In genomic region chr19:14450168-14450874, GRCh38 we compare ENCODE assay signal across 8 cellular contexts. TPM values are rescaled to one million over a fixed set of nuclear protein-coding genes. Genes with fewer than 3 reads are reported as not detected.
A peak's percentile ranks its signal among the peaks of the same experiment; 100 is the strongest.
DNase-seq lines count a peak whose midpoint lies in the region; ATAC-seq and TF ChIP-seq lines count a peak whose summit lies in the region.

No MANE protein-coding gene starts in this region.

- peaks cover 6% of the 10 kb centered on the region for H3K4me1 Mint-ChIP-seq in activated naive CD8-positive, alpha-beta T cell treated with anti-CD3 and anti-CD28 coated beads, Interleukin-2, amount 10 ng/mL, durations not matched to agents 7 days and 5 days
- H3K4me1 Mint-ChIP-seq in nephron progenitor cell = no peaks in the 10 kb centered on the region

- H3K27me3 Mint-ChIP-seq in activated naive CD8-positive, alpha-beta T cell treated with anti-CD3 and anti-CD28 coated beads, Interleukin-2, amount 10 ng/mL, durations not matched to agents 7 days and 5 days = no peaks in the 10 kb centered on the region
- no peaks in the 10 kb centered on the region for H3K27me3 Mint-ChIP-seq in nephron progenitor cell (ENCODE audit: low read depth, poor library complexity)

- no peaks in the 10 kb centered on the region for H3K9me3 Mint-ChIP-seq in activated naive CD8-positive, alpha-beta T cell treated with anti-CD3 and anti-CD28 coated beads, Interleukin-2, amount 10 ng/mL, durations not matched to agents 7 days and 5 days
- no peaks in the 10 kb centered on the region for H3K9me3 Mint-ChIP-seq in nephron progenitor cell

- H3K27ac Mint-ChIP-seq in activated naive CD8-positive, alpha-beta T cell treated with anti-CD3 and anti-CD28 coated beads, Interleukin-2, amount 10 ng/mL, durations not matched to agents 7 days and 5 days = no peak overlapping the region
- peak overlapping the region; percentile 38 for H3K27ac Mint-ChIP-seq in nephron progenitor cell

- POLR2A ChIA-PET in activated naive CD8-positive, alpha-beta T cell treated with anti-CD3 and anti-CD28 coated beads, Interleukin-2, amount 10 ng/mL, durations not matched to agents 7 days and 5 days (lab: Charles Lee) = interaction anchor here (0.6 kb wide), 1 partner anchor 417 kb away, joined by 3 read pairs; no protein-coding TSS in a partner anchor

- H3K36me3 Mint-ChIP-seq in activated naive CD8-positive, alpha-beta T cell treated with anti-CD3 and anti-CD28 coated beads, Interleukin-2, amount 10 ng/mL, durations not matched to agents 7 days and 5 days = peaks cover 44% of the 10 kb centered on the region
- H3K36me3 Mint-ChIP-seq in nephron progenitor cell (ENCODE audit: low read depth) = peaks cover 59% of the 10 kb centered on the region

- TF ChIP-seq CTCF in nephron progenitor cell (IDR thresholded peaks at IDR 0.05) = no peak

- H3K4me3 Mint-ChIP-seq in activated naive CD8-positive, alpha-beta T cell treated with anti-CD3 and anti-CD28 coated beads, Interleukin-2, amount 10 ng/mL, durations not matched to agents 7 days and 5 days = no peak overlapping the region
- H3K4me3 Mint-ChIP-seq in nephron progenitor cell = no peak overlapping the region

- DNase-seq in left cardiac atrium = peak; percentile 60
- DNase-seq in cardiac septum (ENCODE audit: low spot score) = no peak
- peak; percentile 63 for DNase-seq in SKM-1 treated with dmso at 0.1 percent for 144 hours (lab: John Stamatoyannopoulos, UW; ENCODE audit: unreplicated experiment)
- peak; percentile 68 for DNase-seq in activated naive CD8-positive, alpha-beta T cell treated with anti-CD3 and anti-CD28 coated beads, Interleukin-2, amount 10 ng/mL, durations not matched to agents 7 days and 5 days
- peak; percentile 77 for DNase-seq in nephron progenitor cell
- DNase-seq in cortex of kidney (lab: John Stamatoyannopoulos, UW) = no peak
- DNase-seq in NCI-H2081 (lab: John Stamatoyannopoulos, UW) = no peak
- DNase-seq in putamen (ENCODE audit: low spot score) = no peak

- peak; percentile 12 to 61 for ATAC-seq in left cardiac atrium
- peak; percentile 84 for ATAC-seq in activated naive CD8-positive, alpha-beta T cell treated with anti-CD3 and anti-CD28 coated beads, Interleukin-2, amount 10 ng/mL, durations not matched to agents 7 days and 5 days (ENCODE audit: low read depth)

- intact Hi-C loops in left cardiac atrium (cut with DNase I) = no loop called here
- intact Hi-C loops in cardiac septum (cut with DNase I) = no loop called here

RNA-seq across cellular contexts. Expression of gene PKN1, which starts 17.2 kb away (rescaled TPM):
- total RNA-seq in left cardiac atrium = 100 to 1,000 TPM; 119 to 146 TPM
- total RNA-seq in cardiac septum = 136 TPM
- total RNA-seq in activated naive CD8-positive, alpha-beta T cell treated with anti-CD3 and anti-CD28 coated beads, Interleukin-2, amount 10 ng/mL, durations not matched to agents 7 days and 5 days = 100 to 1,000 TPM; 244 to 265 TPM

RNA-seq across cellular contexts. Expression of gene PTGER1, which starts 24.8 kb away (rescaled TPM):
- under 1 TPM; 0.24 to 0.97 TPM for total RNA-seq in left cardiac atrium
- not detected for total RNA-seq in cardiac septum
- total RNA-seq in activated naive CD8-positive, alpha-beta T cell treated with anti-CD3 and anti-CD28 coated beads, Interleukin-2, amount 10 ng/mL, durations not matched to agents 7 days and 5 days = under 1 TPM; 0.34 to 0.36 TPM

RNA-seq across cellular contexts. Expression of gene DDX39A, which starts 31.2 kb away (rescaled TPM):
- total RNA-seq in left cardiac atrium (10 to 100 TPM; 31.8 to 41.6 TPM), cardiac septum (26.7 TPM)
- total RNA-seq in activated naive CD8-positive, alpha-beta T cell treated with anti-CD3 and anti-CD28 coated beads, Interleukin-2, amount 10 ng/mL, durations not matched to agents 7 days and 5 days = 100 to 1,000 TPM; 192 to 202 TPM

RNA-seq across cellular contexts. Expression of gene GIPC1, which starts 45.6 kb away (rescaled TPM):
- total RNA-seq in left cardiac atrium (10 to 100 TPM; 49.7 to 49.8 TPM), cardiac septum (49.5 TPM)
- 10 to 100 TPM; 31.7 to 32.4 TPM for total RNA-seq in activated naive CD8-positive, alpha-beta T cell treated with anti-CD3 and anti-CD28 coated beads, Interleukin-2, amount 10 ng/mL, durations not matched to agents 7 days and 5 days

Comparison
In these comparisons a context has a peak if more than half of its experiments do, and no peak if none do; other contexts are left out.
1. DNase-seq: peak in left cardiac atrium (single experiment), SKM-1 treated with dmso at 0.1 percent for 144 hours (single experiment), activated naive CD8-positive, alpha-beta T cell treated with anti-CD3 and anti-CD28 coated beads, Interleukin-2, amount 10 ng/mL, durations not matched to agents 7 days and 5 days (single experiment) and nephron progenitor cell (single experiment); none in cardiac septum (single experiment), cortex of kidney (single experiment), NCI-H2081 (0 of 2) and putamen (single experiment).